In genomic region chr4:168888715-168889215, GRCh38 we compare ENCODE assay signal across 19 cellular contexts.
DNase-seq lines count a peak whose midpoint lies in the region; ATAC-seq and TF ChIP-seq lines count a peak whose summit lies in the region.
"Had no signal": no experiment of that assay in that cellular context is flagged by ENCODE, and none has a peak within 500 bp of the region (broad histone marks: within the 10 kb centered on the region; RNA-seq: fewer than 3 reads in every experiment).

No MANE protein-coding gene starts in this region.

- ATAC-seq in left lobe of liver: peak; percentile 28
- ATAC-seq in left colon: no peak
- ATAC-seq: GM12878, K562 had no signal

- H3K9ac ChIP-seq in trophoblast cell (ENCODE audit: low read length): no peak overlapping the region

- H3K79me2 ChIP-seq in trophoblast cell (ENCODE audit: control insufficient read depth, insufficient read depth, low read length, poor library complexity) (peaks cover 4% of the 10 kb centered on the region), OCI-LY7 (ENCODE audit: insufficient read depth, low read depth, low read length) (no peaks in the 10 kb centered on the region)

- H2AFZ ChIP-seq in trophoblast cell (ENCODE audit: insufficient read depth, low read length, poor library complexity) (no peak overlapping the region), OCI-LY7 (ENCODE audit: low read length) (no peak overlapping the region)

- peak overlapping the region; percentile 49 for H3K4ac ChIP-seq in trophoblast cell (ENCODE audit: low read depth, low read length)

- H3K23ac ChIP-seq in trophoblast cell (ENCODE audit: low read length): no peak overlapping the region

- POLR2A ChIA-PET in OCI-LY7 (lab: Charles Lee): no interaction called here

- H4K20me1 ChIP-seq in OCI-LY7 (ENCODE audit: insufficient read depth, low read length): no peaks in the 10 kb centered on the region

- H2BK120ac ChIP-seq in trophoblast cell (ENCODE audit: insufficient read depth, low read length, poor library complexity): no peak overlapping the region

- H2BK12ac ChIP-seq in trophoblast cell (ENCODE audit: low read length): no peak overlapping the region

- H3K9me2 ChIP-seq in OCI-LY7 (ENCODE audit: insufficient read depth, low read length): no peaks in the 10 kb centered on the region

- H3K9me3 ChIP-seq in trophoblast cell (ENCODE audit: insufficient read depth, low read depth, low read length) (no peaks in the 10 kb centered on the region), OCI-LY7 (ENCODE audit: low read length) (no peaks in the 10 kb centered on the region)
- H3K9me3 ChIP-seq: SJSA1 had no signal

- no peaks in the 10 kb centered on the region for H3K27me3 ChIP-seq in trophoblast cell (ENCODE audit: insufficient read depth, low read length)
- H3K27me3 ChIP-seq: SJSA1 had no signal

- no peak for DNase-seq in HFFc6
- peak; percentile 62 for DNase-seq in NCI-H69 (lab: John Stamatoyannopoulos, UW)
- no peak for DNase-seq in left lobe of liver (ENCODE audit: low spot score)
- no peak for DNase-seq in trophoblast cell
- DNase-seq in OCI-LY7 (ENCODE audit: low spot score): no peak
- no peak for DNase-seq in left colon
- DNase-seq in kidney tubule cell (ENCODE audit: low spot score): no peak
- DNase-seq: DND-41; GOT3; NCI-H1417 treated with DMSO at 0.1 percent for 48 hours; NCI-H2029; NCI-H524 treated with DMSO at 0.1 percent for 48 hours; NK-92 treated with Interleukin-12 subunit alpha and Interleukin-12 subunit beta, amount 100 ng/mL, for 24 hours; OCI-M1; RPMI8226 had no signal

- intact Hi-C loops in OCI-LY7 (cut with micrococcal nuclease; ENCODE audit: unreplicated experiment): no loop called here
- intact Hi-C loops in left colon (cut with DNase I, micrococcal nuclease): no loop called here

- no peak overlapping the region for H4K91ac ChIP-seq in trophoblast cell (ENCODE audit: low read depth, low read length)

- WGBS in trophoblast cell (ENCODE audit: extremely low coverage, insufficient coverage, insufficient read length): no CpG with 5 or more reads among the region's 6 CpGs

- no peak overlapping the region for H4K12ac ChIP-seq in trophoblast cell (ENCODE audit: low read depth, low read length)

- no peaks in the 10 kb centered on the region for H3K9me3 Mint-ChIP-seq in HFFc6

- no peak overlapping the region for H4K8ac ChIP-seq in trophoblast cell (ENCODE audit: low read depth, low read length)

- H3K4me1 Mint-ChIP-seq in HFFc6 (ENCODE audit: low read depth): peaks cover 68% of the 10 kb centered on the region

- H3K4me1 ChIP-seq in trophoblast cell (ENCODE audit: control insufficient read depth in 1 of 2, insufficient read depth in 2 of 2, low read length in 2 of 2): peaks cover 5 to 9% of the 10 kb centered on the region in 2 experiments
- no peaks in the 10 kb centered on the region for H3K4me1 ChIP-seq in OCI-LY7 (ENCODE audit: insufficient read depth, low read length, poor library complexity, severe bottlenecking)

- H3K36me3 ChIP-seq in trophoblast cell (ENCODE audit: control insufficient read depth in 1 of 2, insufficient read depth in 2 of 2, low read length in 2 of 2) (peaks cover 14 to 34% of the 10 kb centered on the region in 2 experiments), OCI-LY7 (ENCODE audit: insufficient read depth, low read length) (no peaks in the 10 kb centered on the region)

- H3K4me2 ChIP-seq in trophoblast cell (ENCODE audit: low read length): no peak overlapping the region
- no peak overlapping the region for H3K4me2 ChIP-seq in OCI-LY7 (ENCODE audit: low read length)

- no peak overlapping the region for H2AK5ac ChIP-seq in trophoblast cell (ENCODE audit: low read length)

- H3K27ac ChIP-seq in trophoblast cell (ENCODE audit: low read depth, low read length) (no peak overlapping the region), OCI-LY7 (ENCODE audit: low read depth, low read length, poor library complexity, severe bottlenecking) (no peak overlapping the region)
- H3K27ac ChIP-seq: C4-2B, SJSA1 had no signal

- 0 out of 2 replicates have a peak overlapping the region, but pooled peaks have one; percentile 79 for H3K27ac Mint-ChIP-seq in HFFc6

- no peak overlapping the region for H2BK5ac ChIP-seq in trophoblast cell (ENCODE audit: low read depth, low read length, poor library complexity)

- H3K79me1 ChIP-seq in trophoblast cell (ENCODE audit: low read length): peaks cover 2% of the 10 kb centered on the region

- no peak overlapping the region for H3K4me3 ChIP-seq in trophoblast cell (ENCODE audit: low read depth, low read length)
- H3K4me3 ChIP-seq in OCI-LY7 (ENCODE audit: low read depth, low read length, poor library complexity, severe bottlenecking): no peak overlapping the region
- H3K4me3 ChIP-seq: GM12878, K562, SJSA1 had no signal

- no peak overlapping the region for H3K18ac ChIP-seq in trophoblast cell (ENCODE audit: low read length)

- peaks cover 61% of the 10 kb centered on the region for H3K36me3 Mint-ChIP-seq in HFFc6 (ENCODE audit: low read depth)

- no peak overlapping the region for H3K14ac ChIP-seq in trophoblast cell (ENCODE audit: low read length)

- no peak for TF ChIP-seq CTCF in HFFc6 (IDR thresholded peaks at IDR 0.05)
- TF ChIP-seq CTCF in OCI-LY7 (conservative IDR thresholded peaks at IDR 0.05; ENCODE audit: low read length): no peak

- BruUV-seq in OCI-LY7 (replicated peaks; lab: Mats Ljungman, UMichigan): no TSS peak

- no peak overlapping the region for H3K4me3 Mint-ChIP-seq in HFFc6

- CTCF ChIA-PET in OCI-LY7 (lab: Charles Lee; ENCODE audit: unreplicated experiment): no interaction called here

- H3K27me3 Mint-ChIP-seq in HFFc6 (ENCODE audit: insufficient read depth): peaks cover 3% of the 10 kb centered on the region; the same call in 1 of the 2 replicates
